Comparison of ENCODE assay signal across 8 cellular contexts in the genomic region with DNA sequence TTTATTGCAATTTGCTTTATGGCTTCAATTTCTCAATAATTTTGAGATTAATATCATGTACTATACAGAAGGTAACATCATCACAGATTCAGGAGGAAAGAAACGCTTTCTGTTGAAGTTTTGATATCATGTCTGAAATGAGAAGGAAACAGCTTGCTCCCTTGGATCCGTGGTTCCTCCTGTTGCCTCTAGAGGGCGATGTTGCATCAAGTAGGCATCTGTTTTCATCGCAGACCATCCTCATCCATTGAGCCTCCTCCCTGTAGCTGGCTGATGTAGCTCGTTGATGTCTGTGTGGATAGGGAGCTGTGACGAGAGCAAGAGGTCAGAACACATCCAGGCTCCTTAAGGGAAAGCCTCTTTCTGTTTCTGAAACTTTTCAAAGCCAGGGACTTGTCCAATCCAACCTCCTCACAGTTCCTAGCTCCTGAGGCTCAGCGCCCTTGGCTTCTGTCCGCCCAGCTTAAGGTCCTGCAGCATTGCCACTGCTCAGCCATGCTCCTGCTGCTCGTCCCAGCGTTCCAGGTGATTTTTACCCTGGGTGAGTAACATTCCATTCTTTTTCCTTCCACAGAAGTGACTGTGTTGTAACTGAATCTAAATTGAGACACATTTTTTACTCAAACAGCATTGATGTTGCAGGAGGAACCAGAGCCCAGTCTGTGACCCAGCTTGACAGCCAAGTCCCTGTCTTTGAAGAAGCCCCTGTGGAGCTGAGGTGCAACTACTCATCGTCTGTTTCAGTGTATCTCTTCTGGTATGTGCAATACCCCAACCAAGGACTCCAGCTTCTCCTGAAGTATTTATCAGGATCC.
A peak's percentile ranks its signal among the peaks of the same experiment; 100 is the strongest.
DNase-seq lines count a peak whose midpoint lies in the region; ATAC-seq and TF ChIP-seq lines count a peak whose summit lies in the region.

No MANE protein-coding gene starts in this region.

- H3K4me3 Mint-ChIP-seq in activated CD4-positive, alpha-beta T cell treated with anti-CD3 and anti-CD28 coated beads, Interleukin-2, amount 10 ng/mL, durations not matched to agents 24 days and 14 days, result peak overlapping the region; percentile 78
- H3K4me3 Mint-ChIP-seq in naive B cell, result no peak overlapping the region

- no peaks in the 10 kb centered on the region for H3K36me3 Mint-ChIP-seq in activated CD4-positive, alpha-beta T cell treated with anti-CD3 and anti-CD28 coated beads, Interleukin-2, amount 10 ng/mL, durations not matched to agents 24 days and 14 days (ENCODE audit: low read depth)
- no peaks in the 10 kb centered on the region for H3K36me3 Mint-ChIP-seq in naive B cell

- H3K4me3 ChIP-seq in effector memory CD4-positive, alpha-beta T cell (ENCODE audit: insufficient read depth, low read depth, low read length, poor library complexity, severe bottlenecking), result peak overlapping the region; percentile 13

- no peaks in the 10 kb centered on the region for H3K9me3 Mint-ChIP-seq in activated CD4-positive, alpha-beta T cell treated with anti-CD3 and anti-CD28 coated beads, Interleukin-2, amount 10 ng/mL, durations not matched to agents 24 days and 14 days
- peaks cover 0 to 4% (median 0%) of the 10 kb centered on the region in 7 donors for H3K9me3 Mint-ChIP-seq in naive B cell

- peaks cover 21% of the 10 kb centered on the region for H3K27me3 Mint-ChIP-seq in activated CD4-positive, alpha-beta T cell treated with anti-CD3 and anti-CD28 coated beads, Interleukin-2, amount 10 ng/mL, durations not matched to agents 24 days and 14 days
- peaks cover 37 to 46% (median 38%) of the 10 kb centered on the region in 3 donors for H3K27me3 Mint-ChIP-seq in naive B cell

- no peaks in the 10 kb centered on the region for H3K27me3 ChIP-seq in effector memory CD4-positive, alpha-beta T cell (replicated peaks; ENCODE audit: control insufficient read depth, insufficient read depth, low read length, poor library complexity, severe bottlenecking)

- no peaks in the 10 kb centered on the region for H3K9me3 ChIP-seq in effector memory CD4-positive, alpha-beta T cell (ENCODE audit: control insufficient read depth, low read length)

- H3K27ac Mint-ChIP-seq in activated CD4-positive, alpha-beta T cell treated with anti-CD3 and anti-CD28 coated beads, Interleukin-2, amount 10 ng/mL, durations not matched to agents 24 days and 14 days, result peak overlapping the region; percentile 65
- H3K27ac Mint-ChIP-seq in naive B cell, result no peak overlapping the region

- no peak overlapping the region for H3K27ac ChIP-seq in 22Rv1
- H3K27ac ChIP-seq in effector memory CD4-positive, alpha-beta T cell (ENCODE audit: insufficient read depth, low read length, poor library complexity, severe bottlenecking), result no peak overlapping the region

- peak; percentile 55 for DNase-seq in GM10266 (ENCODE audit: extremely low spot score)
- peak; percentile 8 for DNase-seq in M059J (ENCODE audit: low read depth)
- DNase-seq in activated CD4-positive, alpha-beta T cell treated with anti-CD3 and anti-CD28 coated beads, Interleukin-2, amount 10 ng/mL, durations not matched to agents 24 days and 14 days, result peak; percentile 91
- peak in 2 of 3 donors; percentile 8 to 45 for DNase-seq in effector memory CD4-positive, alpha-beta T cell
- peak; percentile 26 for DNase-seq in naive B cell
- no peak for DNase-seq in cortex of kidney (lab: John Stamatoyannopoulos, UW)
- DNase-seq in T1000 (lab: John Stamatoyannopoulos, UW), result no peak

- no peaks in the 10 kb centered on the region for H3K36me3 ChIP-seq in effector memory CD4-positive, alpha-beta T cell (ENCODE audit: control insufficient read depth, insufficient read depth, low read length)

- peaks cover 13% of the 10 kb centered on the region for H3K4me1 Mint-ChIP-seq in activated CD4-positive, alpha-beta T cell treated with anti-CD3 and anti-CD28 coated beads, Interleukin-2, amount 10 ng/mL, durations not matched to agents 24 days and 14 days
- no peaks in the 10 kb centered on the region for H3K4me1 Mint-ChIP-seq in naive B cell

- ATAC-seq in naive B cell (ENCODE audit: low read depth in 2 of 2), result peak; percentile 37 to 41

- peak; percentile 94 for TF ChIP-seq CTCF in 22Rv1 (IDR thresholded peaks at IDR 0.05)
- TF ChIP-seq CTCF in GM10266 (IDR thresholded peaks at IDR 0.05; ENCODE audit: control insufficient read depth, insufficient read depth, low read depth, missing control alignments), result peak; percentile 89

- H3K4me1 ChIP-seq in effector memory CD4-positive, alpha-beta T cell (ENCODE audit: control insufficient read depth, insufficient read depth, low read length, poor library complexity, severe bottlenecking), result no peaks in the 10 kb centered on the region

- intact Hi-C loops in activated CD4-positive, alpha-beta T cell treated with anti-CD3 and anti-CD28 coated beads, Interleukin-2, amount 10 ng/mL, durations not matched to agents 24 days and 14 days (cut with micrococcal nuclease), result loop anchor here (1.0 to 5.0 kb wide), 3 partner anchors 10 to 61 kb away; no protein-coding TSS in a partner anchor

Comparison
In these comparisons a context has a peak if more than half of its experiments do, and no peak if none do; other contexts are left out.
1. DNase-seq: peak in GM10266 (single experiment), M059J (single experiment), activated CD4-positive, alpha-beta T cell treated with anti-CD3 and anti-CD28 coated beads, Interleukin-2, amount 10 ng/mL, durations not matched to agents 24 days and 14 days (single experiment), effector memory CD4-positive, alpha-beta T cell (2 of 3) and naive B cell (single experiment); none in cortex of kidney (single experiment) and T1000 (single experiment).